In genomic region chr2:234409590-234409989, GRCh38 we compare ENCODE assay signal across 1 cellular context.
TF ChIP-seq lines count a peak whose summit lies in the region.

No MANE protein-coding gene starts in this region.

TF ChIP-seq in GM23338, 12 proteins besides CTCF, POLR2A, EP300 and RAD21:
- TF ChIP-seq ETS1 (IDR thresholded peaks at IDR 0.05) (no peak), ZNF462 (CRISPR knock-in tag; IDR thresholded peaks at IDR 0.05) (no peak), ZNF331 (CRISPR knock-in tag; IDR thresholded peaks at IDR 0.05; ENCODE audit: low read depth) (no peak), NANOG (IDR thresholded peaks at IDR 0.05; ENCODE audit: borderline replicate concordance) (no peak), REST (IDR thresholded peaks at IDR 0.05; ENCODE audit: unreplicated experiment) (no peak), ZNF114 (CRISPR knock-in tag; IDR thresholded peaks at IDR 0.05) (no peak), EZH2phosphoT487 (IDR thresholded peaks at IDR 0.05; ENCODE audit: unreplicated experiment) (no peak), EZH2 (IDR thresholded peaks at IDR 0.05; ENCODE audit: low read depth, unreplicated experiment) (no peak), CREB1 (CRISPR knock-in tag; IDR thresholded peaks at IDR 0.05; ENCODE audit: low read depth) (no peak), POLR2AphosphoS5 (IDR thresholded peaks at IDR 0.05; ENCODE audit: low read depth) (no peak), JUNB (IDR thresholded peaks at IDR 0.05; ENCODE audit: unreplicated experiment) (no peak), STAT1 (IDR thresholded peaks at IDR 0.05; ENCODE audit: unreplicated experiment) (no peak)
